In genomic region chr6:26331809-26332226, GRCh38 we compare ENCODE assay signal across 9 cellular contexts. TPM values are rescaled to one million over a fixed set of nuclear protein-coding genes. Genes with fewer than 3 reads are reported as not detected.
A peak's percentile ranks its signal among the peaks of the same experiment; 100 is the strongest.
DNase-seq lines count a peak whose midpoint lies in the region; ATAC-seq, FAIRE-seq and TF ChIP-seq lines count a peak whose summit lies in the region.
"Had no signal": no experiment of that assay in that cellular context is flagged by ENCODE, and none has a peak within 500 bp of the region (broad histone marks: within the 10 kb centered on the region; RNA-seq: fewer than 3 reads in every experiment).

No MANE protein-coding gene starts in this region.

- H3K4me1 ChIP-seq in astrocyte (ENCODE audit: insufficient read depth, low read length) = peaks cover 9% of the 10 kb centered on the region
- peaks cover 20 to 21% of the 10 kb centered on the region in 2 donors for H3K4me1 ChIP-seq in naive thymus-derived CD4-positive, alpha-beta T cell (ENCODE audit: control insufficient read depth in 2 of 2, insufficient read depth in 2 of 2, low read length in 2 of 2)
- H3K4me1 ChIP-seq: gastrocnemius medialis had no signal

- H3K4me3 Mint-ChIP-seq in astrocyte (ENCODE audit: unreplicated experiment) = peak overlapping the region; percentile 91
- H3K4me3 Mint-ChIP-seq in naive thymus-derived CD4-positive, alpha-beta T cell = peak overlapping the region; percentile 67 to 97 (median 84)

- no peak for ATAC-seq in naive thymus-derived CD4-positive, alpha-beta T cell
- ATAC-seq: gastrocnemius medialis had no signal

- CTCF ChIA-PET in naive thymus-derived CD4-positive, alpha-beta T cell (lab: Charles Lee) = interaction anchor here (0.6 kb wide), 2 partner anchors 19 to 22 kb away, joined by 3 to 4 read pairs; no protein-coding TSS in a partner anchor

- no peaks in the 10 kb centered on the region for H3K27me3 ChIP-seq in astrocyte (ENCODE audit: insufficient read depth, low read length)
- peaks cover 0 to 7% of the 10 kb centered on the region in 2 donors for H3K27me3 ChIP-seq in naive thymus-derived CD4-positive, alpha-beta T cell (ENCODE audit: control insufficient read depth in 2 of 2, insufficient read depth in 2 of 2, low read length in 2 of 2)

- peak; percentile 49 for DNase-seq in DMS 273 treated with DMSO at 0.1 percent for 48 hours (lab: John Stamatoyannopoulos, UW)
- DNase-seq in LNCaP clone FGC (ENCODE audit: low read depth) = no peak
- no peak for DNase-seq in astrocyte (ENCODE audit: low read depth)
- peak in 7 of 9 donors; percentile 39 to 58 (median 50) for DNase-seq in naive thymus-derived CD4-positive, alpha-beta T cell
- no peak for DNase-seq in medulla oblongata (ENCODE audit: extremely low spot score)
- no peak for DNase-seq in mesenteric fat pad (ENCODE audit: low spot score)
- DNase-seq in SW 1271 (lab: John Stamatoyannopoulos, UW) = no peak
- no peak for DNase-seq in NCI-H2196 treated with DMSO at 0.1 percent for 48 hours (lab: John Stamatoyannopoulos, UW; ENCODE audit: unreplicated experiment)
- DNase-seq: gastrocnemius medialis had no signal

- no peak for FAIRE-seq in astrocyte (lab: Jason Lieb, UNC)

- peak overlapping the region; percentile 55 for H3K9ac ChIP-seq in astrocyte (ENCODE audit: low read length)

- POLR2A ChIA-PET in naive thymus-derived CD4-positive, alpha-beta T cell (lab: Charles Lee) = interaction anchor here (0.8 to 5.0 kb wide), 14 partner anchors 9 to 1540 kb away, joined by 3 to 34 read pairs (median 4); a partner anchor contains a TSS

- peaks cover 13% of the 10 kb centered on the region for H3K4me1 Mint-ChIP-seq in astrocyte (ENCODE audit: low read depth, unreplicated experiment)
- H3K4me1 Mint-ChIP-seq in naive thymus-derived CD4-positive, alpha-beta T cell = peaks cover 29 to 68% (median 66%) of the 10 kb centered on the region in 7 donors

- H3K36me3 ChIP-seq in astrocyte (ENCODE audit: insufficient read depth, low read length) = no peaks in the 10 kb centered on the region
- no peaks in the 10 kb centered on the region for H3K36me3 ChIP-seq in naive thymus-derived CD4-positive, alpha-beta T cell (ENCODE audit: control insufficient read depth in 2 of 3, insufficient read depth in 3 of 3, low read length in 3 of 3)
- H3K36me3 ChIP-seq: gastrocnemius medialis had no signal

- H3K27ac ChIP-seq in astrocyte (ENCODE audit: low read depth, low read length) = no peak overlapping the region
- no peak overlapping the region for H3K27ac ChIP-seq in naive thymus-derived CD4-positive, alpha-beta T cell (ENCODE audit: low read depth, low read length)
- H3K27ac ChIP-seq: gastrocnemius medialis had no signal

- peaks cover 6% of the 10 kb centered on the region for H3K27me3 Mint-ChIP-seq in astrocyte (ENCODE audit: low read depth, unreplicated experiment)
- H3K27me3 Mint-ChIP-seq in naive thymus-derived CD4-positive, alpha-beta T cell = peaks cover 4 to 43% (median 34%) of the 10 kb centered on the region in 5 donors

- TF ChIP-seq CTCF in LNCaP clone FGC (IDR thresholded peaks at IDR 0.05; ENCODE audit: control insufficient read depth, extremely low read depth, insufficient read depth) (no peak), astrocyte (IDR thresholded peaks at IDR 0.05; ENCODE audit: insufficient read depth, low read depth, low read length) (no peak)

- no peaks in the 10 kb centered on the region for H3K9me3 Mint-ChIP-seq in astrocyte (ENCODE audit: unreplicated experiment)
- peaks cover 0 to 25% (median 0%) of the 10 kb centered on the region in 11 donors for H3K9me3 Mint-ChIP-seq in naive thymus-derived CD4-positive, alpha-beta T cell

- no peaks in the 10 kb centered on the region for H3K79me2 ChIP-seq in astrocyte (ENCODE audit: insufficient read depth, low read length)

- H3K9me3 ChIP-seq in astrocyte (ENCODE audit: insufficient read depth, low read depth, low read length) = no peaks in the 10 kb centered on the region
- H3K9me3 ChIP-seq in naive thymus-derived CD4-positive, alpha-beta T cell (ENCODE audit: control insufficient read depth in 2 of 3, low read length in 3 of 3) = no peaks in the 10 kb centered on the region
- H3K9me3 ChIP-seq: gastrocnemius medialis had no signal

- H3K36me3 Mint-ChIP-seq in astrocyte (ENCODE audit: low read depth, unreplicated experiment) = no peaks in the 10 kb centered on the region
- H3K36me3 Mint-ChIP-seq in naive thymus-derived CD4-positive, alpha-beta T cell = peaks cover 0 to 4% (median 0%) of the 10 kb centered on the region in 5 donors

- no peaks in the 10 kb centered on the region for H4K20me1 ChIP-seq in astrocyte (ENCODE audit: insufficient read depth, low read length)

- H3K4me2 ChIP-seq in astrocyte (ENCODE audit: low read length) = peak overlapping the region; percentile 93

- peak overlapping the region; percentile 69 for H2AFZ ChIP-seq in astrocyte (ENCODE audit: low read depth, low read length)

- intact Hi-C loops in naive thymus-derived CD4-positive, alpha-beta T cell (cut with micrococcal nuclease) = loop anchor here in 1 of 2 donors (2.0 kb wide), 1 partner anchor 45 kb away; no protein-coding TSS in a partner anchor

- H3K4me3 ChIP-seq in LNCaP clone FGC (ENCODE audit: low read depth, low read length) (peak overlapping the region; percentile 70), astrocyte (ENCODE audit: insufficient read depth, low read depth, low read length) (peak overlapping the region; percentile 81)
- H3K4me3 ChIP-seq in naive thymus-derived CD4-positive, alpha-beta T cell (ENCODE audit: low read length) = peak overlapping the region; percentile 67
- H3K4me3 ChIP-seq: gastrocnemius medialis had no signal

- peak overlapping the region; percentile 56 for H3K27ac Mint-ChIP-seq in astrocyte (ENCODE audit: unreplicated experiment)
- peak overlapping the region; percentile 37 to 98 (median 95) for H3K27ac Mint-ChIP-seq in naive thymus-derived CD4-positive, alpha-beta T cell

RNA-seq across cellular contexts. Expression of gene BTN3A2, which starts 33.2 kb away (rescaled TPM):
- 31.7 and 34.1 TPM in 2 replicates for total RNA-seq in astrocyte
- total RNA-seq in naive thymus-derived CD4-positive, alpha-beta T cell = 100 to 1,000 TPM; 131 to 274 (median 180) TPM
- polyA plus RNA-seq in naive thymus-derived CD4-positive, alpha-beta T cell = 100 to 1,000 TPM; 113 to 142 TPM
- 9.1 TPM for total RNA-seq in mesenteric fat pad

RNA-seq across cellular contexts. Expression of gene BTN2A2, which starts 51.1 kb away (rescaled TPM):
- total RNA-seq in astrocyte (19.9 and 25.1 TPM in 2 replicates), mesenteric fat pad (5.6 TPM)
- 10 to 100 TPM; 19.8 to 22.3 (median 20.2) TPM for total RNA-seq in naive thymus-derived CD4-positive, alpha-beta T cell
- 1 to 10 TPM; 3.4 to 4.4 TPM for polyA plus RNA-seq in naive thymus-derived CD4-positive, alpha-beta T cell

Comparison
In these comparisons a context has a peak if more than half of its experiments do, and no peak if none do; other contexts are left out.
1. DNase-seq: peak in DMS 273 treated with DMSO at 0.1 percent for 48 hours (single experiment) and naive thymus-derived CD4-positive, alpha-beta T cell (7 of 9); none in LNCaP clone FGC (single experiment), astrocyte (single experiment), medulla oblongata (single experiment), mesenteric fat pad (single experiment), SW 1271 (0 of 2) and NCI-H2196 treated with DMSO at 0.1 percent for 48 hours (single experiment).
2. Peak in every context shown above with its lines, with median percentiles within 50 percentile points of each other: H3K4me3 ChIP-seq.